Comparison of ENCODE assay signal across 16 cellular contexts in the genomic region with DNA sequence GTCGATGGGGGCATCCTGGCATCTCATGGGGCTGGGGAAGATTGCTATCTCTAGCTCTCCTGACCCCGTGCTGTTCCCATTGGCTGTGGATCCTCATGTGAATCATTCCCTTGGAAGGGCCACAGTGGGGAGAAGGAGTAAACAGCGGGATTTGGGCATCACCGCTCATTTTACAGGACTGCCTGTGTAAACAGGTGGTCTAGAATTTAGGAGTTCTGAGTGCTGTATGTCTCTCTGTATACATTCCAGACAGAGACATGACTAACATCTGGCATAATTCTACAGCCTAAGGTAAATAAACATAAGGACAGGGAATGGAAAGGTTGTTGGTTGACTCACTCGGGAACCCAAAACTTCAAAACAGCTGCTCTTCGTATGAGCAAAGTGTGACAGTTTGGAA.
DNase-seq lines count a peak whose midpoint lies in the region; ATAC-seq and TF ChIP-seq lines count a peak whose summit lies in the region.
"Had no signal": no experiment of that assay in that cellular context is flagged by ENCODE, and none has a peak within 500 bp of the region (broad histone marks: within the 10 kb centered on the region; RNA-seq: fewer than 3 reads in every experiment).

No MANE protein-coding gene starts in this region.

- no peak overlapping the region for H2BK15ac ChIP-seq in mesendoderm (replicated peaks; ENCODE audit: low read depth)

- DNase-seq in AG04450 (ENCODE audit: low read depth, low spot score), result peak; percentile 98
- peak; percentile 84 for DNase-seq in HT1080 (ENCODE audit: low read depth)
- DNase-seq in brain microvascular endothelial cell, result peak; percentile 68
- peak; percentile 75 for DNase-seq in islet precursor cell
- DNase-seq in GF-D8 (lab: John Stamatoyannopoulos, UW), result no peak
- DNase-seq in mesendoderm, result no peak
- DNase-seq: activated CD4-positive, alpha-beta T cell treated with anti-CD3 and anti-CD28 coated beads, Interleukin-2, amount 50 U/mL, for 4 hours; effector memory CD8-positive, alpha-beta T cell; kidney; mucosa of descending colon; NCI-H187; NCI-H526 treated with DMSO at 0.1 percent for 48 hours; Right ventricle myocardium superior had no signal

- H3K27ac ChIP-seq in AG04450 (ENCODE audit: low read depth, low read length) (peak overlapping the region; percentile 99), brain microvascular endothelial cell (peak overlapping the region; percentile 71), mesendoderm (ENCODE audit: low read depth, low read length) (no peak overlapping the region)

- POLR2A ChIA-PET in AG04450 (lab: Yijun Ruan, JAX), result interaction anchor here (0.7 to 2.0 kb wide), 11 partner anchors 19 to 137 kb away, joined by 3 to 17 read pairs (median 5); no protein-coding TSS in a partner anchor

- H3K4me3 ChIP-seq in AG04450 (ENCODE audit: low read depth, low read length) (no peak overlapping the region), brain microvascular endothelial cell (ENCODE audit: low read depth, low read length) (no peak overlapping the region), mesendoderm (ENCODE audit: low read length) (no peak overlapping the region)
- H3K4me3 ChIP-seq: mucosa of descending colon had no signal

- H3K79me2 ChIP-seq in mesendoderm (ENCODE audit: control insufficient read depth, insufficient read depth, low read length), result no peaks in the 10 kb centered on the region

- no CpG with 5 or more reads among the region's 6 CpGs for WGBS in mesendoderm (ENCODE audit: extremely low coverage, insufficient coverage, low lambda C conversion rate)

- H3K4ac ChIP-seq in mesendoderm (ENCODE audit: low read depth, low read length), result no peak overlapping the region

- no peaks in the 10 kb centered on the region; the same call in 1 of the 2 replicates for H3K9me3 ChIP-seq in AG04450 (ENCODE audit: control insufficient read depth, insufficient read depth, low read length)
- H3K9me3 ChIP-seq: mucosa of descending colon had no signal

- H3K56ac ChIP-seq in mesendoderm (ENCODE audit: low read length), result no peak overlapping the region

- no peak for ATAC-seq in GM19452 (IDR thresholded peaks at IDR 0.05; ENCODE audit: unreplicated experiment)
- ATAC-seq in HG03432 (IDR thresholded peaks at IDR 0.05; ENCODE audit: unreplicated experiment), result no peak
- ATAC-seq: activated T-helper 17 cell treated with anti-CD3 and anti-CD28 coated beads, Interleukin-2, amount 50 U/mL, for 72 hours; effector memory CD8-positive, alpha-beta T cell; mucosa of descending colon had no signal

- H2BK120ac ChIP-seq in mesendoderm (ENCODE audit: low read depth, low read length), result no peak overlapping the region

- H2BK5ac ChIP-seq in mesendoderm (ENCODE audit: low read length), result no peak overlapping the region

- no peak overlapping the region for H4K5ac ChIP-seq in mesendoderm (ENCODE audit: low read length)

- no peak overlapping the region for H3K4me2 ChIP-seq in mesendoderm (ENCODE audit: low read length)

- no peaks in the 10 kb centered on the region for H3K4me1 ChIP-seq in mesendoderm (ENCODE audit: control insufficient read depth, low read depth, low read length)

- H4K8ac ChIP-seq in mesendoderm (ENCODE audit: low read depth, low read length), result no peak overlapping the region

- H3K9ac ChIP-seq in mesendoderm (ENCODE audit: low read length), result no peak overlapping the region

- H3K23ac ChIP-seq in mesendoderm (ENCODE audit: low read length), result no peak overlapping the region

- CTCF ChIA-PET in AG04450 (lab: Charles Lee), result interaction anchor here (0.6 to 2.2 kb wide), 2 partner anchors 13 to 41 kb away, joined by 3 to 9 read pairs; no protein-coding TSS in a partner anchor

- no peak overlapping the region for H3K18ac ChIP-seq in mesendoderm (ENCODE audit: low read length)

- in situ Hi-C loops in brain microvascular endothelial cell (cut with HindIII; ENCODE audit: low pct_ligation_motif_present, low sequenced_read_pairs), result no loop called here

- H3K79me1 ChIP-seq in mesendoderm (ENCODE audit: low read length), result no peaks in the 10 kb centered on the region

- H3K36me3 ChIP-seq in brain microvascular endothelial cell (replicated peaks) (no peaks in the 10 kb centered on the region), mesendoderm (ENCODE audit: control insufficient read depth, insufficient read depth, low read length) (no peaks in the 10 kb centered on the region)

- no peaks in the 10 kb centered on the region for H3K27me3 ChIP-seq in AG04450 (ENCODE audit: control insufficient read depth, insufficient read depth, low read length)
- no peaks in the 10 kb centered on the region for H3K27me3 ChIP-seq in brain microvascular endothelial cell (replicated peaks)
- no peaks in the 10 kb centered on the region for H3K27me3 ChIP-seq in mesendoderm (ENCODE audit: insufficient read depth, low read length, poor library complexity)

- TF ChIP-seq CTCF in AG04450 (IDR thresholded peaks at IDR 0.05; ENCODE audit: low read depth, low read length) (no peak), brain microvascular endothelial cell (IDR thresholded peaks at IDR 0.05; ENCODE audit: low read depth, low read length, missing control alignments) (no peak)

- no peak overlapping the region for H2AK5ac ChIP-seq in mesendoderm (ENCODE audit: low read length)

Comparison
In these comparisons a context has a peak if more than half of its experiments do, and no peak if none do; other contexts are left out.
1. DNase-seq: peak in AG04450 (single experiment), HT1080 (single experiment), brain microvascular endothelial cell (single experiment) and islet precursor cell (single experiment); none in GF-D8 (single experiment) and mesendoderm (single experiment).